In the genomic region with DNA sequence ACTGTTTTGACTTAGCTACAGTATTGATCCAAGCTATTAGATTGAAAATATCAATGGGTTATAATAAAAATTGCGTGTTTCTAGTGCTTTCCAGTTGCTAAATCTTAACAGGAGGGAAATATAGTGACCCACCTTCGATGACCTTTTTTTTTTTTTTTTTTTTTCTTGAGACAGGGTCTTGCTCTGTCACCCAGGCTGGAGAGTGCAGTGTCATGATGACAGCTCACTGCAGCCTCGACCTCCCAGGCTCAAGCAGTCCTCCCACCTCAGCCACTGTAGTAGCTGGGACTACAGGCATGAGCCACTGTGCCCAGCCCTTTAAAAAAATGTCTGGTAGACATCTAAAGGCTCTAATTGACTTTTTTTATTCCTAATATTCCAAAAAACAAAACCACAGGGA, we compare ENCODE assay signal across 1 cellular context.
TF ChIP-seq lines count a peak whose summit lies in the region.

No MANE protein-coding gene starts in this region.

TF ChIP-seq in K562, 482 proteins besides CTCF, POLR2A, EP300 and RAD21:
- peak; percentile 66 for TF ChIP-seq C11orf30 (IDR thresholded peaks at IDR 0.05; ENCODE audit: low read depth)
- no peak for TF ChIP-seq ZNF586 (CRISPR knock-in tag; conservative IDR thresholded peaks at IDR 0.05)
- TF ChIP-seq, protein P1, sequence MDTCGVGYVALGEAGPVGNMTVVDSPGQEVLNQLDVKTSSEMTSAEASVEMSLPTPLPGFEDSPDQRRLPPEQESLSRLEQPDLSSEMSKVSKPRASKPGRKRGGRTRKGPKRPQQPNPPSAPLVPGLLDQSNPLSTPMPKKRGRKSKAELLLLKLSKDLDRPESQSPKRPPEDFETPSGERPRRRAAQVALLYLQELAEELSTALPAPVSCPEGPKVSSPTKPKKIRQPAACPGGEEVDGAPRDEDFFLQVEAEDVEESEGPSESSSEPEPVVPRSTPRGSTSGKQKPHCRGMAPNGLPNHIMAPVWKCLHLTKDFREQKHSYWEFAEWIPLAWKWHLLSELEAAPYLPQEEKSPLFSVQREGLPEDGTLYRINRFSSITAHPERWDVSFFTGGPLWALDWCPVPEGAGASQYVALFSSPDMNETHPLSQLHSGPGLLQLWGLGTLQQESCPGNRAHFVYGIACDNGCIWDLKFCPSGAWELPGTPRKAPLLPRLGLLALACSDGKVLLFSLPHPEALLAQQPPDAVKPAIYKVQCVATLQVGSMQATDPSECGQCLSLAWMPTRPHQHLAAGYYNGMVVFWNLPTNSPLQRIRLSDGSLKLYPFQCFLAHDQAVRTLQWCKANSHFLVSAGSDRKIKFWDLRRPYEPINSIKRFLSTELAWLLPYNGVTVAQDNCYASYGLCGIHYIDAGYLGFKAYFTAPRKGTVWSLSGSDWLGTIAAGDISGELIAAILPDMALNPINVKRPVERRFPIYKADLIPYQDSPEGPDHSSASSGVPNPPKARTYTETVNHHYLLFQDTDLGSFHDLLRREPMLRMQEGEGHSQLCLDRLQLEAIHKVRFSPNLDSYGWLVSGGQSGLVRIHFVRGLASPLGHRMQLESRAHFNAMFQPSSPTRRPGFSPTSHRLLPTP (IDR thresholded peaks at IDR 0.05; ENCODE audit: borderline replicate concordance, extremely low read depth, insufficient read length), result no peak
- TF ChIP-seq, protein P2, sequence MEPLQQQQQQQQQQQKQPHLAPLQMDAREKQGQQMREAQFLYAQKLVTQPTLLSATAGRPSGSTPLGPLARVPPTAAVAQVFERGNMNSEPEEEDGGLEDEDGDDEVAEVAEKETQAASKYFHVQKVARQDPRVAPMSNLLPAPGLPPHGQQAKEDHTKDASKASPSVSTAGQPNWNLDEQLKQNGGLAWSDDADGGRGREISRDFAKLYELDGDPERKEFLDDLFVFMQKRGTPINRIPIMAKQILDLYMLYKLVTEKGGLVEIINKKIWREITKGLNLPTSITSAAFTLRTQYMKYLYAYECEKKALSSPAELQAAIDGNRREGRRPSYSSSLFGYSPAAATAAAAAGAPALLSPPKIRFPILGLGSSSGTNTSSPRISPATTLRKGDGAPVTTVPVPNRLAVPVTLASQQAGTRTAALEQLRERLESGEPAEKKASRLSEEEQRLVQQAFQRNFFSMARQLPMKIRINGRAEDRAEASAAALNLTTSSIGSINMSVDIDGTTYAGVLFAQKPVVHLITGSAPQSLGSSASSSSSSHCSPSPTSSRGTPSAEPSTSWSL (CRISPR knock-in tag; IDR thresholded peaks at IDR 0.05; ENCODE audit: borderline replicate concordance), result no peak
- TF ChIP-seq MAFK (IDR thresholded peaks at IDR 0.05; ENCODE audit: low read length), result 0 out of 2 replicates have a peak, but pooled peaks have one; percentile 23
- no peak for TF ChIP-seq PTBP1 (IDR thresholded peaks at IDR 0.05; ENCODE audit: low read depth, low read length)
- peak; percentile 80 for TF ChIP-seq ZNF316 (IDR thresholded peaks at IDR 0.05)
- peak; percentile 34; the same call in 1 of the 2 replicates for TF ChIP-seq MAFG (tag; conservative IDR thresholded peaks at IDR 0.05)
- no peak for TF ChIP-seq ZNF23 (CRISPR knock-in tag; IDR thresholded peaks at IDR 0.05)
- TF ChIP-seq, protein P3, sequence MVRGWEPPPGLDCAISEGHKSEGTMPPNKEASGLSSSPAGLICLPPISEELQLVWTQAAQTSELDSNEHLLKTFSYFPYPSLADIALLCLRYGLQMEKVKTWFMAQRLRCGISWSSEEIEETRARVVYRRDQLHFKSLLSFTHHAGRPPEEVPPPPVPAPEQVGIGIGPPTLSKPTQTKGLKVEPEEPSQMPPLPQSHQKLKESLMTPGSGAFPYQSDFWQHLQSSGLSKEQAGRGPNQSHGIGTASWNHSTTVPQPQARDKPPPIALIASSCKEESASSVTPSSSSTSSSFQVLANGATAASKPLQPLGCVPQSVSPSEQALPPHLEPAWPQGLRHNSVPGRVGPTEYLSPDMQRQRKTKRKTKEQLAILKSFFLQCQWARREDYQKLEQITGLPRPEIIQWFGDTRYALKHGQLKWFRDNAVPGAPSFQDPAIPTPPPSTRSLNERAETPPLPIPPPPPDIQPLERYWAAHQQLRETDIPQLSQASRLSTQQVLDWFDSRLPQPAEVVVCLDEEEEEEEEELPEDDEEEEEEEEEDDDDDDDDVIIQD (CRISPR knock-in tag; IDR thresholded peaks at IDR 0.05), result no peak
- TF ChIP-seq, protein P4, sequence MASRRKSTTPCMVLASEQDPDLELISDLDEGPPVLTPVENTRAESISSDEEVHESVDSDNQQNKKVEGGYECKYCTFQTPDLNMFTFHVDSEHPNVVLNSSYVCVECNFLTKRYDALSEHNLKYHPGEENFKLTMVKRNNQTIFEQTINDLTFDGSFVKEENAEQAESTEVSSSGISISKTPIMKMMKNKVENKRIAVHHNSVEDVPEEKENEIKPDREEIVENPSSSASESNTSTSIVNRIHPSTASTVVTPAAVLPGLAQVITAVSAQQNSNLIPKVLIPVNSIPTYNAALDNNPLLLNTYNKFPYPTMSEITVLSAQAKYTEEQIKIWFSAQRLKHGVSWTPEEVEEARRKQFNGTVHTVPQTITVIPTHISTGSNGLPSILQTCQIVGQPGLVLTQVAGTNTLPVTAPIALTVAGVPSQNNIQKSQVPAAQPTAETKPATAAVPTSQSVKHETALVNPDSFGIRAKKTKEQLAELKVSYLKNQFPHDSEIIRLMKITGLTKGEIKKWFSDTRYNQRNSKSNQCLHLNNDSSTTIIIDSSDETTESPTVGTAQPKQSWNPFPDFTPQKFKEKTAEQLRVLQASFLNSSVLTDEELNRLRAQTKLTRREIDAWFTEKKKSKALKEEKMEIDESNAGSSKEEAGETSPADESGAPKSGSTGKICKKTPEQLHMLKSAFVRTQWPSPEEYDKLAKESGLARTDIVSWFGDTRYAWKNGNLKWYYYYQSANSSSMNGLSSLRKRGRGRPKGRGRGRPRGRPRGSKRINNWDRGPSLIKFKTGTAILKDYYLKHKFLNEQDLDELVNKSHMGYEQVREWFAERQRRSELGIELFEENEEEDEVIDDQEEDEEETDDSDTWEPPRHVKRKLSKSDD (conservative IDR thresholded peaks at IDR 0.05; ENCODE audit: low read length), result no peak
- no peak for TF ChIP-seq ZNF143 (CRISPR knock-in tag; IDR thresholded peaks at IDR 0.05)
- no peak for TF ChIP-seq NCOA2 (IDR thresholded peaks at IDR 0.05; ENCODE audit: partially characterized antibody in 2 of 2)
- peak; percentile 49 for TF ChIP-seq NFE2 (IDR thresholded peaks at IDR 0.05; ENCODE audit: low read depth)
- TF ChIP-seq, protein P5, sequence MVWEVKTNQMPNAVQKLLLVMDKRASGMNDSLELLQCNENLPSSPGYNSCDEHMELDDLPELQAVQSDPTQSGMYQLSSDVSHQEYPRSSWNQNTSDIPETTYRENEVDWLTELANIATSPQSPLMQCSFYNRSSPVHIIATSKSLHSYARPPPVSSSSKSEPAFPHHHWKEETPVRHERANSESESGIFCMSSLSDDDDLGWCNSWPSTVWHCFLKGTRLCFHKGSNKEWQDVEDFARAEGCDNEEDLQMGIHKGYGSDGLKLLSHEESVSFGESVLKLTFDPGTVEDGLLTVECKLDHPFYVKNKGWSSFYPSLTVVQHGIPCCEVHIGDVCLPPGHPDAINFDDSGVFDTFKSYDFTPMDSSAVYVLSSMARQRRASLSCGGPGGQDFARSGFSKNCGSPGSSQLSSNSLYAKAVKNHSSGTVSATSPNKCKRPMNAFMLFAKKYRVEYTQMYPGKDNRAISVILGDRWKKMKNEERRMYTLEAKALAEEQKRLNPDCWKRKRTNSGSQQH (CRISPR knock-in tag; IDR thresholded peaks at IDR 0.05), result no peak
- peak; percentile 58; the same call in 1 of the 2 replicates for TF ChIP-seq ZNF384 (IDR thresholded peaks at IDR 0.05; ENCODE audit: low read depth, low read length)
- no peak for TF ChIP-seq NRF1 (conservative IDR thresholded peaks at IDR 0.05 in 1 of 2, IDR thresholded peaks at IDR 0.05 in 1 of 2)
- no peak for TF ChIP-seq HOXB6 (CRISPR knock-in tag; IDR thresholded peaks at IDR 0.05; ENCODE audit: borderline replicate concordance)
TF ChIP-seq in K562: peak in this region for 6.
